In the genomic region with DNA sequence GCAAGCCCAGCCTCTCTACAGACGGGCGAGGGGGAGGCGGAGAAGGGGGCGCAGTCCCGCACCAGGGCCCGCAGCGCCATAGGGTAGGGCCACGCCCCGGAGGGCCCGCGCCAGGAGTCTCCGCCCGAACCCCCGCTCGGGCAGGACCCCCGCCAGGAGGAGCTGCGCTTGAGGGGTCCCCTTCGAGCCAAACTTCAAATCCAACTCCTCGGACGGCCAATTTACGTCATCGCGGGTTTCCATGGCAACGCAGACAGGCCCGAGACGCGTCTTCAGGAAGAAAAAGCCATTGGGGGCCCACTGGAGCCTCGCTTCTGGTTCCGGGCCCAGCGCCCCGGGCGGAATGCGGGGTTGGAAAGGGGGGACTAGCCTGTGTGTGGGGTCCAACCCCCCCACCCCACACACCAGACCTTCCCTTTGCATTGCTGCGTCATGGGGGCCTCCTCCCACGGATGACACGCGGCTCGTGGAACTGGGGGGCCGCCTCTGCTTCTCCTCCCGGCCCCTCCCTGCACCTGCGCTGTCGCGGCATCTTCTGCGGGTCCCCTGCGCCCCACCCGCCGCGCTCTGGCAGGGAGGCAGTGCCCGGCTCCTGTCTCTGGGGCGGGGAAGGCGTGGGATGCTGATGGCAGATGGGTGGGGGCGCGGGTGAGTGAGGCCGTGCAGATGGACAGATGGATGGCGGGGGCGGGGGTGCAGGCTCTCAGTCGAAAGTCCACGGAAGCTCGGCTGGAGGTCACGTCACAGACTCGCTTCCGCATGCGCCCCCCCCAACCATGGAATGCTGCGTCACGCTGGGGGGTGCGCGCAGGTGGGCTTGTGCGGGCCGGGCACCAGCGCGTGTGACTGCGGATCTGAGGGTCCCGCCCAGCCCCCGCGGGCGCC, we compare ENCODE assay signal across 8 cellular contexts.
A peak's percentile ranks its signal among the peaks of the same experiment; 100 is the strongest.
DNase-seq lines count a peak whose midpoint lies in the region; ATAC-seq and TF ChIP-seq lines count a peak whose summit lies in the region.

No MANE protein-coding gene starts in this region.

- peaks cover 10 to 24% (median 20%) of the 10 kb centered on the region in 10 experiments; a peak in 16 of 20 replicates for H3K4me1 ChIP-seq in BLaER1 treated with 17β-estradiol and CSF1 and Interleukin-3, amounts not matched to agents 10 nM and 100 nM
- H3K4me1 ChIP-seq in neuron (ENCODE audit: insufficient read depth, low read length): peaks cover 14% of the 10 kb centered on the region
- H3K4me1 ChIP-seq in stomach smooth muscle (ENCODE audit: control insufficient read depth, insufficient read depth, low read length): peaks cover 21% of the 10 kb centered on the region

- no peak overlapping the region for H3K27ac ChIP-seq in BLaER1 treated with 17β-estradiol and CSF1 and Interleukin-3, amounts not matched to agents 10 nM and 100 nM
- H3K27ac ChIP-seq in stomach smooth muscle (ENCODE audit: low read length): no peak overlapping the region

- H3K9me3 ChIP-seq in BLaER1 treated with 17β-estradiol and CSF1 and Interleukin-3, amounts not matched to agents 10 nM and 100 nM (replicated peaks in 1 of 11): peaks cover 13 to 59% (median 51%) of the 10 kb centered on the region in 11 experiments; a peak in 21 of 22 replicates
- peaks cover 9% of the 10 kb centered on the region for H3K9me3 ChIP-seq in neuron (ENCODE audit: low read length)
- H3K9me3 ChIP-seq in stomach smooth muscle (ENCODE audit: control insufficient read depth in 2 of 2, low read length in 2 of 2): no peaks in the 10 kb centered on the region

- H3K9ac ChIP-seq in BLaER1 treated with 17β-estradiol and CSF1 and Interleukin-3, amounts not matched to agents 10 nM and 100 nM: no peak overlapping the region
- H3K9ac ChIP-seq in stomach smooth muscle (ENCODE audit: low read length in 2 of 2): no peak overlapping the region

- DNase-seq in NCI-H69 (lab: John Stamatoyannopoulos, UW) (peak; percentile 56), fibroblast of pulmonary artery (ENCODE audit: low read depth) (peak; percentile 74)
- peak; percentile 91 for DNase-seq in activated effector memory CD4-positive, alpha-beta T cell treated with anti-CD3 and anti-CD28 coated beads, Interleukin-2, amount 50 U/mL, for 16 hours

- ATAC-seq in GM21619 (IDR thresholded peaks at IDR 0.05; ENCODE audit: unreplicated experiment) (no peak), GM18870 (IDR thresholded peaks at IDR 0.05; ENCODE audit: unreplicated experiment) (no peak)

- H3K4me2 ChIP-seq in BLaER1 treated with 17β-estradiol and CSF1 and Interleukin-3, amounts not matched to agents 10 nM and 100 nM: peak overlapping the region in 6 of 11 experiments; percentile 12 to 60 (median 20); a peak in 7 of 22 replicates

- no peak for TF ChIP-seq CTCF in fibroblast of pulmonary artery (IDR thresholded peaks at IDR 0.05; ENCODE audit: low read length, missing control alignments)

- H3K36me3 ChIP-seq in BLaER1 treated with 17β-estradiol and CSF1 and Interleukin-3, amounts not matched to agents 10 nM and 100 nM: no peaks in the 10 kb centered on the region
- H3K36me3 ChIP-seq in neuron (ENCODE audit: insufficient read depth, low read length) (no peaks in the 10 kb centered on the region), stomach smooth muscle (ENCODE audit: control insufficient read depth in 2 of 2, insufficient read depth in 2 of 2, low read length in 2 of 2) (no peaks in the 10 kb centered on the region)

- peak overlapping the region; percentile 60 for H2AFZ ChIP-seq in neuron (ENCODE audit: low read depth, low read length)

- peaks cover 46 to 75% (median 65%) of the 10 kb centered on the region in 11 experiments for H3K27me3 ChIP-seq in BLaER1 treated with 17β-estradiol and CSF1 and Interleukin-3, amounts not matched to agents 10 nM and 100 nM
- H3K27me3 ChIP-seq in neuron (ENCODE audit: insufficient read depth, low read length): peaks cover 35% of the 10 kb centered on the region
- H3K27me3 ChIP-seq in stomach smooth muscle (ENCODE audit: control insufficient read depth in 1 of 2, insufficient read depth in 2 of 2, low read length in 2 of 2): peaks cover 66% of the 10 kb centered on the region in 2 donors

- peak overlapping the region in 1 of 10 experiments; percentile 24; a peak in 2 of 20 replicates for H3K4me3 ChIP-seq in BLaER1 treated with 17β-estradiol and CSF1 and Interleukin-3, amounts not matched to agents 10 nM and 100 nM
- peak overlapping the region; percentile 39 for H3K4me3 ChIP-seq in fibroblast of pulmonary artery (replicated peaks; ENCODE audit: low read depth, low read length)
- H3K4me3 ChIP-seq in neuron (ENCODE audit: low read length): peak overlapping the region; percentile 27
- H3K4me3 ChIP-seq in stomach smooth muscle (ENCODE audit: low read length in 2 of 2): peak overlapping the region; percentile 49 to 63

- peaks cover 0 to 4% (median 0%) of the 10 kb centered on the region in 11 experiments; a peak in 2 of 22 replicates for H4K20me1 ChIP-seq in BLaER1 treated with 17β-estradiol and CSF1 and Interleukin-3, amounts not matched to agents 10 nM and 100 nM
